ENCODE assay signal across 17 cellular contexts in the genomic region with DNA sequence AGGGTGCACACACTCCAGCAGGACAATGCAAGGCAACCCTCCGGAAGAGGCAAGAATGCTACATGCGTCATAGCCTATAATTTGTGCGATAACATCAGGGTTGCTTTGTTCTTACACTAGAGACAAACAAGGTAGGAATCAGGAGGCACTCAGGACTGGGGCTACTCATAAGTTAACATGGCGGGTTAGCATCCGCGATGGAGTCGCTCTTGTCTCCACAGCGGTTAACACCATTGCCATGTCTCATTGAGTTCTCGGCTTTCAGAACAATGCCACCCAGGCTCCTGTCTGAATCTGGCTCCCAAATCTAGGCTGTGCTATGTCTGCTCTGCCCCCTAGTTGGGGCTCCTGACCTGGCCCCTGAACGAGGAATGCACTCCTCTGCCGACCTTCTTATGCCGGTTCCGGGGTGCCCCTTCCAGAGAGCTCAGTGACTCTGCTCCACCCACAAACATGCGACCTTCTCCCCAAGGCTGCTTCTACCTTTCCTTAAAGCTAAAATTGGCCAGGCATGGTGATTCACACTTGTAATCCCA. TPM values are rescaled to one million over a fixed set of nuclear protein-coding genes. Genes with fewer than 3 reads are reported as not detected.
DNase-seq lines count a peak whose midpoint lies in the region; ATAC-seq and TF ChIP-seq lines count a peak whose summit lies in the region.
"Had no signal": no experiment of that assay in that cellular context is flagged by ENCODE, and none has a peak within 500 bp of the region (broad histone marks: within the 10 kb centered on the region; RNA-seq: fewer than 3 reads in every experiment).

No MANE protein-coding gene starts in this region.

- intact Hi-C loops in IMR-90 (cut with micrococcal nuclease) = no loop called here
- intact Hi-C loops in psoas muscle (cut with DNase I) = no loop called here

- H3K56ac ChIP-seq in IMR-90 (ENCODE audit: extremely low read depth, insufficient read depth, low read length) = no peak overlapping the region

- no peak overlapping the region for H2AK9ac ChIP-seq in IMR-90 (replicated peaks; ENCODE audit: low read depth, low read length, poor library complexity)

- H2BK15ac ChIP-seq in IMR-90 (ENCODE audit: low read depth, low read length) = 0 out of 3 replicates have a peak overlapping the region, but pooled peaks have one; percentile 16

- DNase-seq in H7 = peak; percentile 33
- DNase-seq in IMR-90 = no peak
- DNase-seq in endodermal cell = peak; percentile 46
- DNase-seq in psoas muscle = no peak
- DNase-seq in left lobe of liver (ENCODE audit: low spot score) = no peak
- no peak for DNase-seq in LoVo (ENCODE audit: low spot score)
- no peak for DNase-seq in stimulated activated CD4-positive, alpha-beta T cell treated with anti-CD3 and anti-CD28 coated beads, Interleukin-1b, Interleukin-23, amount 100 ng/mL, for 48 hours
- DNase-seq: CD4-positive, alpha-beta memory T cell; DMS79; KBM-7; NCI-H1048; NCI-H1694 treated with DMSO at 0.1 percent for 48 hours; NCI-H774; SHP77 treated with DMSO at 0.1 percent for 48 hours had no signal

- H3K4me3 ChIP-seq in H7 (ENCODE audit: insufficient read depth, low read depth, low read length) (no peak overlapping the region), IMR-90 (ENCODE audit: insufficient read depth, low read depth, low read length) (no peak overlapping the region), endodermal cell (ENCODE audit: low read length) (no peak overlapping the region), psoas muscle (no peak overlapping the region)

- H2BK5ac ChIP-seq in IMR-90 (ENCODE audit: low read depth, low read length, poor library complexity, severe bottlenecking) = no peak overlapping the region

- no peak overlapping the region for H3K14ac ChIP-seq in IMR-90 (replicated peaks; ENCODE audit: low read depth, low read length)

- H3K4me1 ChIP-seq in IMR-90 (ENCODE audit: control insufficient read depth, insufficient read depth, low read length) (peaks cover 32% of the 10 kb centered on the region), endodermal cell (ENCODE audit: control insufficient read depth, insufficient read depth, low read length) (no peaks in the 10 kb centered on the region), psoas muscle (no peaks in the 10 kb centered on the region)

- H4K8ac ChIP-seq in IMR-90 (ENCODE audit: low read depth in 2 of 2, low read length in 2 of 2) = no peak overlapping the region

- CTCF ChIA-PET in IMR-90 (lab: Yijun Ruan, JAX) = interaction anchor here (0.6 to 1.1 kb wide), 3 partner anchors 9 to 33 kb away, joined by 3 to 5 read pairs (median 3); no protein-coding TSS in a partner anchor

- H4K91ac ChIP-seq in IMR-90 (ENCODE audit: insufficient read depth, low read depth, low read length) = no peak overlapping the region

- no peak overlapping the region for H3K4ac ChIP-seq in IMR-90 (ENCODE audit: low read depth, low read length)

- H3K4me3 Mint-ChIP-seq in endodermal cell = no peak overlapping the region
- H3K4me3 Mint-ChIP-seq: B cell; CD4-positive, alpha-beta memory T cell had no signal

- H3K9ac ChIP-seq in IMR-90 (ENCODE audit: low read depth, low read length) (no peak overlapping the region), endodermal cell (ENCODE audit: extremely low read depth, low read length, poor library complexity, severe bottlenecking) (no peak overlapping the region)

- H3K36me3 ChIP-seq in H7 (replicated peaks; ENCODE audit: control insufficient read depth, insufficient read depth, low read length) = no peaks in the 10 kb centered on the region
- H3K36me3 ChIP-seq in IMR-90 (ENCODE audit: control insufficient read depth, insufficient read depth, low read length) = no peaks in the 10 kb centered on the region
- H3K36me3 ChIP-seq in endodermal cell (ENCODE audit: control insufficient read depth, insufficient read depth, low read length) = no peaks in the 10 kb centered on the region
- H3K36me3 ChIP-seq in psoas muscle (ENCODE audit: insufficient read depth in 1 of 2, low read depth in 1 of 2) = no peaks in the 10 kb centered on the region

- peaks cover 11% of the 10 kb centered on the region for H3K9me1 ChIP-seq in IMR-90 (ENCODE audit: insufficient read depth, low read length)

- H3K27me3 Mint-ChIP-seq in endodermal cell (ENCODE audit: insufficient read depth) = peaks cover 43% of the 10 kb centered on the region

- no peak overlapping the region for H2BK20ac ChIP-seq in IMR-90 (ENCODE audit: low read depth, low read length)

- no peaks in the 10 kb centered on the region; the same call in 1 of the 2 replicates for H3K27me3 ChIP-seq in H7 (ENCODE audit: control insufficient read depth, insufficient read depth, low read length)
- no peaks in the 10 kb centered on the region for H3K27me3 ChIP-seq in IMR-90 (ENCODE audit: control insufficient read depth, insufficient read depth, low read length)
- H3K27me3 ChIP-seq in endodermal cell (ENCODE audit: control insufficient read depth, insufficient read depth, low read length, poor library complexity, severe bottlenecking) = peaks cover 5% of the 10 kb centered on the region
- peaks cover 0 to 38% (median 6%) of the 10 kb centered on the region in 3 donors for H3K27me3 ChIP-seq in psoas muscle (ENCODE audit: insufficient read depth in 3 of 3, low read length in 2 of 3)

- BruUV-seq in IMR-90 (replicated peaks; lab: Mats Ljungman, UMichigan) = no TSS peak

- H3K4me2 ChIP-seq in IMR-90 (ENCODE audit: low read depth, low read length) = no peak overlapping the region

- no peak overlapping the region for H3K27ac ChIP-seq in IMR-90 (ENCODE audit: insufficient read depth, low read length)
- no peak overlapping the region for H3K27ac ChIP-seq in endodermal cell (ENCODE audit: low read depth, low read length)
- peak overlapping the region; percentile 1 for H3K27ac ChIP-seq in psoas muscle

- H3K27ac Mint-ChIP-seq in endodermal cell = no peak overlapping the region
- H3K27ac Mint-ChIP-seq: B cell; CD4-positive, alpha-beta memory T cell had no signal

- dilution Hi-C loops in IMR-90 (cut with HindIII; ENCODE audit: low sequenced_read_pairs, unreplicated experiment) = no loop called here

- no peak overlapping the region for H3K18ac ChIP-seq in IMR-90 (ENCODE audit: low read depth, low read length)

- ATAC-seq in IMR-90 (ENCODE audit: low read depth) (no peak), psoas muscle (no peak), left lobe of liver (no peak)
- ATAC-seq: HCT116, Panc1 had no signal

- H2BK120ac ChIP-seq in IMR-90 (ENCODE audit: low read depth, low read length) = no peak overlapping the region

- H2AK5ac ChIP-seq in IMR-90 (ENCODE audit: low read depth, low read length) = peak overlapping the region; percentile 86; the same call in 1 of the 2 replicates

- WGBS in IMR-90 (ENCODE audit: extremely low coverage in 2 of 2, insufficient read length in 1 of 2), 2 experiments = 95% methylated on average over 5 of the region's 14 CpGs; no CpG with 5 or more reads in 1 of the 2 experiments
- WGBS in endodermal cell (ENCODE audit: insufficient coverage in 1 of 2, insufficient read length in 1 of 2), 2 experiments = 82 to 93% methylated on average over 13 to 14 of the region's 14 CpGs
- WGBS in psoas muscle, 3 donors = 58 to 70% (median 65%) methylated on average over 14 of the region's 14 CpGs

- no peak for TF ChIP-seq POLR2A in IMR-90 (IDR thresholded peaks at IDR 0.05; ENCODE audit: low read depth, low read length)

- in situ Hi-C loops in IMR-90 (cut with MboI; ENCODE audit: low sequenced_read_pairs) = loop anchor here (25.0 kb wide), 1 partner anchor 551 kb away; a partner anchor contains a TSS

- POLR2A ChIA-PET in IMR-90 (lab: Charles Lee; ENCODE audit: unreplicated experiment) = no interaction called here

- H3K4me1 Mint-ChIP-seq in endodermal cell = peaks cover 2% of the 10 kb centered on the region
- H3K4me1 Mint-ChIP-seq: B cell; CD4-positive, alpha-beta memory T cell had no signal

- H2AFZ ChIP-seq in IMR-90 (replicated peaks; ENCODE audit: low read length, poor library complexity) = no peak overlapping the region

- TF ChIP-seq CTCF in IMR-90 (conservative IDR thresholded peaks at IDR 0.05; ENCODE audit: low read depth, low read length) (no peak), endodermal cell (conservative IDR thresholded peaks at IDR 0.05) (no peak), psoas muscle (IDR thresholded peaks at IDR 0.05) (no peak)

- H3K36me3 Mint-ChIP-seq in endodermal cell (ENCODE audit: low read depth) = no peaks in the 10 kb centered on the region
- H3K36me3 Mint-ChIP-seq: CD4-positive, alpha-beta memory T cell had no signal

- H3K9me3 ChIP-seq in IMR-90 (ENCODE audit: control insufficient read depth, insufficient read depth, low read length) (no peaks in the 10 kb centered on the region), endodermal cell (ENCODE audit: control insufficient read depth, low read length) (no peaks in the 10 kb centered on the region), psoas muscle (no peaks in the 10 kb centered on the region)

- peaks cover 0 to 9% of the 10 kb centered on the region in 2 experiments; a peak in 2 of 4 replicates for H3K79me1 ChIP-seq in IMR-90 (ENCODE audit: low read depth in 1 of 2, low read length in 2 of 2)

- H3K23ac ChIP-seq in IMR-90 (ENCODE audit: low read depth, low read length) = no peak overlapping the region

- no peak overlapping the region for H4K5ac ChIP-seq in IMR-90 (ENCODE audit: low read depth, low read length)

- no peaks in the 10 kb centered on the region for H3K9me3 Mint-ChIP-seq in endodermal cell
- H3K9me3 Mint-ChIP-seq: CD4-positive, alpha-beta memory T cell had no signal

- TF ChIP-seq RAD21 in IMR-90 (IDR thresholded peaks at IDR 0.05; ENCODE audit: low read length) = no peak

- H4K20me1 ChIP-seq in IMR-90 (ENCODE audit: insufficient read depth, low read length) = no peaks in the 10 kb centered on the region

TF ChIP-seq in IMR-90, 13 proteins besides CTCF, POLR2A, EP300 and RAD21 (continues in another document):
- TF ChIP-seq MAZ (IDR thresholded peaks at IDR 0.05; ENCODE audit: borderline replicate concordance, low read depth, low read length) (no peak), RFX5 (IDR thresholded peaks at IDR 0.05; ENCODE audit: low read depth, low read length) (no peak), CEBPB (IDR thresholded peaks at IDR 0.05; ENCODE audit: low read depth, low read length) (no peak), FOS (IDR thresholded peaks at IDR 0.05; ENCODE audit: low read depth, low read length) (no peak), NFE2L2 (IDR thresholded peaks at IDR 0.05; ENCODE audit: low read depth, low read length) (no peak), MAFK (IDR thresholded peaks at IDR 0.05; ENCODE audit: low read depth, low read length) (no peak)

RNA-seq across cellular contexts. Expression of a gene that starts 24.9 kb away (rescaled TPM):
- total RNA-seq in H7 (2014; rRNA removed; shearing (Covaris generic)) = 11.1 and 16.3 TPM in 2 replicates
- 21.7 and 28.1 TPM in 2 replicates for total RNA-seq in IMR-90 (2012; rRNA removed)
- polyA plus RNA-seq in IMR-90 (2012; rRNA removed) = 5.7 and 8.5 TPM in 2 replicates
- polyA plus RNA-seq in IMR-90 (2012; cell fraction: cytosol; rRNA removed) = 1.8 and 1.9 TPM in 2 replicates
- polyA plus RNA-seq in IMR-90 (2012; cell fraction: nucleus; rRNA removed; ENCODE audit: low replicate concordance) = 7.5 and 25.7 TPM in 2 replicates
- 10 to 100 TPM; 31.5 to 38.9 TPM for total RNA-seq in endodermal cell
- polyA plus RNA-seq in endodermal cell (2013, experiment 1 of 2) = 16.6 TPM
- polyA plus RNA-seq in endodermal cell (2013, experiment 2 of 2) = 18.9 TPM
- total RNA-seq in psoas muscle = 10 to 100 TPM; 11.5 to 26.9 (median 21.0) TPM
- 10 to 100 TPM in 2 of 3 donors, 1 to 10 TPM in 1; 8.0 to 20.3 (median 11.5) TPM for polyA plus RNA-seq in psoas muscle
- 7.7 TPM for total RNA-seq in left lobe of liver

Comparison
In these comparisons a context has a peak if more than half of its experiments do, and no peak if none do; other contexts are left out.
1. DNase-seq: peak in H7 (single experiment) and endodermal cell (single experiment); none in IMR-90 (single experiment), psoas muscle (0 of 2), left lobe of liver (single experiment), LoVo (single experiment) and stimulated activated CD4-positive, alpha-beta T cell treated with anti-CD3 and anti-CD28 coated beads, Interleukin-1b, Interleukin-23, amount 100 ng/mL, for 48 hours (single experiment).